In genomic region chr1:23620605-23621004, GRCh38 we compare ENCODE assay signal across 14 cellular contexts.
DNase-seq lines count a peak whose midpoint lies in the region; ATAC-seq and TF ChIP-seq lines count a peak whose summit lies in the region.
"Had no signal": no experiment of that assay in that cellular context is flagged by ENCODE, and none has a peak within 500 bp of the region (broad histone marks: within the 10 kb centered on the region; RNA-seq: fewer than 3 reads in every experiment).

No MANE protein-coding gene starts in this region.

- H3K4me1 Mint-ChIP-seq in stimulated activated naive CD8-positive, alpha-beta T cell treated with anti-CD3 and anti-CD28 coated beads, Interleukin-15, Interleukin-2, amounts not matched to agents 100 ng/mL and 50 ng/mL, for 24 hours (ENCODE audit: low read depth): peaks cover 92% of the 10 kb centered on the region
- H3K4me1 Mint-ChIP-seq in WTC11 (peaks cover 32% of the 10 kb centered on the region), endothelial cell (ENCODE audit: unreplicated experiment) (peaks cover 15% of the 10 kb centered on the region)

- CTCF ChIA-PET in WTC11 (lab: Charles Lee): interaction anchor here (0.9 to 4.4 kb wide), 10 partner anchors 12 to 218 kb away, joined by 3 to 40 read pairs (median 6); no protein-coding TSS in a partner anchor

- POLR2A ChIA-PET in WTC11 (lab: Charles Lee): interaction anchor here (2.2 kb wide), 1 partner anchor 22 kb away, joined by 13 read pairs; no protein-coding TSS in a partner anchor

- no peaks in the 10 kb centered on the region for H3K27me3 Mint-ChIP-seq in stimulated activated naive CD8-positive, alpha-beta T cell treated with anti-CD3 and anti-CD28 coated beads, Interleukin-15, Interleukin-2, amounts not matched to agents 100 ng/mL and 50 ng/mL, for 24 hours
- H3K27me3 Mint-ChIP-seq in WTC11 (ENCODE audit: low read depth) (peaks cover 32% of the 10 kb centered on the region), endothelial cell (ENCODE audit: unreplicated experiment) (peaks cover 19% of the 10 kb centered on the region)

- peak overlapping the region; percentile 66 for H3K27ac Mint-ChIP-seq in stimulated activated naive CD8-positive, alpha-beta T cell treated with anti-CD3 and anti-CD28 coated beads, Interleukin-15, Interleukin-2, amounts not matched to agents 100 ng/mL and 50 ng/mL, for 24 hours
- H3K27ac Mint-ChIP-seq in WTC11: no peak overlapping the region
- peak overlapping the region; percentile 33 for H3K27ac Mint-ChIP-seq in endothelial cell (ENCODE audit: unreplicated experiment)

- H3K4me3 Mint-ChIP-seq in stimulated activated naive CD8-positive, alpha-beta T cell treated with anti-CD3 and anti-CD28 coated beads, Interleukin-15, Interleukin-2, amounts not matched to agents 100 ng/mL and 50 ng/mL, for 24 hours: peak overlapping the region; percentile 72
- peak overlapping the region; percentile 31 for H3K4me3 Mint-ChIP-seq in WTC11
- H3K4me3 Mint-ChIP-seq in endothelial cell (ENCODE audit: unreplicated experiment): no peak overlapping the region

- no peaks in the 10 kb centered on the region for H3K36me3 Mint-ChIP-seq in stimulated activated naive CD8-positive, alpha-beta T cell treated with anti-CD3 and anti-CD28 coated beads, Interleukin-15, Interleukin-2, amounts not matched to agents 100 ng/mL and 50 ng/mL, for 24 hours (ENCODE audit: low read depth)
- H3K36me3 Mint-ChIP-seq in WTC11 (no peaks in the 10 kb centered on the region), endothelial cell (ENCODE audit: low read depth, unreplicated experiment) (peaks cover 5% of the 10 kb centered on the region)

- no peak for ATAC-seq in stimulated activated naive CD8-positive, alpha-beta T cell treated with anti-CD3 and anti-CD28 coated beads, Interleukin-15, Interleukin-2, amounts not matched to agents 100 U/mL and 50 U/mL, for 24 hours
- no peak for ATAC-seq in WTC11
- ATAC-seq in GM21423 (IDR thresholded peaks at IDR 0.05; ENCODE audit: unreplicated experiment): no peak
- no peak for ATAC-seq in HG03571 (IDR thresholded peaks at IDR 0.05; ENCODE audit: unreplicated experiment)
- ATAC-seq: K562 had no signal

- no peak for DNase-seq in stimulated activated naive CD8-positive, alpha-beta T cell treated with anti-CD3 and anti-CD28 coated beads, Interleukin-15, Interleukin-2, amounts not matched to agents 100 U/mL and 50 U/mL, for 24 hours
- DNase-seq in WTC11 (ENCODE audit: low spot score) (no peak), endothelial cell (ENCODE audit: low spot score) (no peak), NK-92 (lab: John Stamatoyannopoulos, UW; ENCODE audit: unreplicated experiment) (no peak), NCI-H1417 (lab: John Stamatoyannopoulos, UW) (no peak)
- DNase-seq: activated CD8-positive, alpha-beta memory T cell treated with anti-CD3 and anti-CD28 coated beads, Interleukin-2, amount 50 U/mL, for 4 hours; cortex of kidney; mesenchymal stem cell; NCI-H446; stimulated activated CD4-positive, alpha-beta T cell treated with anti-CD3 and anti-CD28 coated beads, Interleukin-4, amount 100 ng/mL, for 1 hour had no signal

- TF ChIP-seq CTCF in WTC11 (IDR thresholded peaks at IDR 0.05) (no peak), endothelial cell (IDR thresholded peaks at IDR 0.05; ENCODE audit: unreplicated experiment) (no peak)

- peaks cover 4% of the 10 kb centered on the region for H3K9me3 Mint-ChIP-seq in stimulated activated naive CD8-positive, alpha-beta T cell treated with anti-CD3 and anti-CD28 coated beads, Interleukin-15, Interleukin-2, amounts not matched to agents 100 ng/mL and 50 ng/mL, for 24 hours
- H3K9me3 Mint-ChIP-seq in WTC11 (peaks cover 10% of the 10 kb centered on the region), endothelial cell (ENCODE audit: unreplicated experiment) (no peaks in the 10 kb centered on the region)

TF ChIP-seq in WTC11, 78 proteins besides CTCF, POLR2A, EP300 and RAD21 (continues in another document):
- no peak for TF ChIP-seq NR1H2 (CRISPR knock-in tag; IDR thresholded peaks at IDR 0.05)
- no peak for TF ChIP-seq PRDM15 (CRISPR knock-in tag; IDR thresholded peaks at IDR 0.05)
- no peak for TF ChIP-seq RORB (CRISPR knock-in tag; IDR thresholded peaks at IDR 0.05)
- no peak for TF ChIP-seq E2F1 (CRISPR knock-in tag; IDR thresholded peaks at IDR 0.05)
- TF ChIP-seq MAX (CRISPR knock-in tag; IDR thresholded peaks at IDR 0.05): no peak
- TF ChIP-seq PREB (CRISPR knock-in tag; IDR thresholded peaks at IDR 0.05; ENCODE audit: borderline replicate concordance): no peak
- no peak for TF ChIP-seq AFF4 (CRISPR knock-in tag; IDR thresholded peaks at IDR 0.05; ENCODE audit: borderline replicate concordance)
- TF ChIP-seq GRHL2 (CRISPR knock-in tag; IDR thresholded peaks at IDR 0.05; ENCODE audit: insufficient replicate concordance, severe bottlenecking): no peak
- no peak for TF ChIP-seq CBFB (CRISPR knock-in tag; IDR thresholded peaks at IDR 0.05; ENCODE audit: low read depth)
- TF ChIP-seq FOXP1 (CRISPR knock-in tag; IDR thresholded peaks at IDR 0.05; ENCODE audit: borderline replicate concordance): no peak
